Comparison of ENCODE assay signal across 8 cellular contexts in the genomic region with DNA sequence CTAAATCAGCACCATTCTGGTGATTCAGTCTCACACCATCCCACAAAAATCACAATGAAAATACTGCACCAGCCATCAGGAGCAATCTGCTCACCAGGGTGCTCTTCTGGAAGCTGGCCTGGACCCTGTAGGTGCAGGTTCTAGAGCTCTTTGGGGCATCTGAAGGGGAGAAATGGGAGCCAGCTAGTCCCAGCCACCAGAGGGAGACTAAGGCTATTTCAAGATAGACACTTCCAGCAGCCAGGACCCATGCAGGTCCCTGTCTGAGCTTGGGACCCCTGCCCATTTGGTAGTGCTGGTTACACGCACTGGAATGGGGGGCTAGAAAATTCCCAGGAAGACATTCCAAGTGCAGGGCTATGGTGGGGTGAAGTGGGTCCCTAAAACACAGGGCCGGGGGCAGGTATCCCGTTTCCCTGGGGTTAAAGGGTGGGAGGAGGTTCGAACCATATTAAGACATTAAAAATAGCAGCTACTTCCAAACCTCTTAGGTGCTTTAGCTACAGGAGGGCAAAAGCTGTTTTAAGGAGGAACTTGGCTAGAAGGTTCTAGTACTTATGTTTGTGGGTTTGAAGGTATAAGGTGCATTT.
A peak's percentile ranks its signal among the peaks of the same experiment; 100 is the strongest.
DNase-seq lines count a peak whose midpoint lies in the region; ATAC-seq and TF ChIP-seq lines count a peak whose summit lies in the region.

No MANE protein-coding gene starts in this region.

- H3K27me3 Mint-ChIP-seq in activated CD4-positive, alpha-beta memory T cell treated with anti-CD3 and anti-CD28 coated beads, Interleukin-2, amount 10 ng/mL, durations not matched to agents 7 days and 5 days, result no peaks in the 10 kb centered on the region
- no peaks in the 10 kb centered on the region for H3K27me3 Mint-ChIP-seq in stimulated activated memory B cell treated with anti-CD40 and anti-IgM and Interleukin-4, amounts not matched to agents 10 μg/mL and 1 μg/mL and 100 μg/mL, for 72 hours

- peak; percentile 51 for ATAC-seq in stimulated activated memory B cell treated with anti-CD40 and anti-IgM and Interleukin-4, amounts not matched to agents 10 μg/mL and 1 μg/mL and 100 μg/mL, for 72 hours
- no peak for ATAC-seq in HG03432 (IDR thresholded peaks at IDR 0.05; ENCODE audit: unreplicated experiment)

- DNase-seq in SIG-M5 treated with dmso at 0.1 percent for 504 hours (lab: John Stamatoyannopoulos, UW; ENCODE audit: unreplicated experiment) (peak; percentile 26), SIG-M5 (lab: John Stamatoyannopoulos, UW) (no peak), germinal center (ENCODE audit: low spot score) (peak; percentile 56), ureter (ENCODE audit: low spot score) (no peak)
- peak; percentile 49 for DNase-seq in activated CD4-positive, alpha-beta memory T cell treated with anti-CD3 and anti-CD28 coated beads, Interleukin-2, amount 10 ng/mL, durations not matched to agents 7 days and 5 days

- no peaks in the 10 kb centered on the region for H3K9me3 Mint-ChIP-seq in activated CD4-positive, alpha-beta memory T cell treated with anti-CD3 and anti-CD28 coated beads, Interleukin-2, amount 10 ng/mL, durations not matched to agents 7 days and 5 days
- no peaks in the 10 kb centered on the region for H3K9me3 Mint-ChIP-seq in stimulated activated memory B cell treated with anti-CD40 and anti-IgM and Interleukin-4, amounts not matched to agents 10 μg/mL and 1 μg/mL and 100 μg/mL, for 72 hours

- peaks cover 61% of the 10 kb centered on the region for H3K36me3 Mint-ChIP-seq in activated CD4-positive, alpha-beta memory T cell treated with anti-CD3 and anti-CD28 coated beads, Interleukin-2, amount 10 ng/mL, durations not matched to agents 7 days and 5 days (ENCODE audit: low read depth)
- H3K36me3 Mint-ChIP-seq in stimulated activated memory B cell treated with anti-CD40 and anti-IgM and Interleukin-4, amounts not matched to agents 10 μg/mL and 1 μg/mL and 100 μg/mL, for 72 hours, result peaks cover 50% of the 10 kb centered on the region

- no peak overlapping the region for H3K4me3 Mint-ChIP-seq in activated CD4-positive, alpha-beta memory T cell treated with anti-CD3 and anti-CD28 coated beads, Interleukin-2, amount 10 ng/mL, durations not matched to agents 7 days and 5 days
- no peak overlapping the region for H3K4me3 Mint-ChIP-seq in stimulated activated memory B cell treated with anti-CD40 and anti-IgM and Interleukin-4, amounts not matched to agents 10 μg/mL and 1 μg/mL and 100 μg/mL, for 72 hours

- POLR2A ChIA-PET in activated CD4-positive, alpha-beta memory T cell treated with anti-CD3 and anti-CD28 coated beads, Interleukin-2, amount 10 ng/mL, durations not matched to agents 7 days and 5 days (lab: Charles Lee), result interaction anchor here (0.8 to 3.7 kb wide), 14 partner anchors 14 to 211 kb away, joined by 3 to 38 read pairs (median 4); a partner anchor contains a TSS

- H3K27ac Mint-ChIP-seq in activated CD4-positive, alpha-beta memory T cell treated with anti-CD3 and anti-CD28 coated beads, Interleukin-2, amount 10 ng/mL, durations not matched to agents 7 days and 5 days, result peak overlapping the region; percentile 61
- peak overlapping the region; percentile 41 for H3K27ac Mint-ChIP-seq in stimulated activated memory B cell treated with anti-CD40 and anti-IgM and Interleukin-4, amounts not matched to agents 10 μg/mL and 1 μg/mL and 100 μg/mL, for 72 hours

- CTCF ChIA-PET in activated CD4-positive, alpha-beta memory T cell treated with anti-CD3 and anti-CD28 coated beads, Interleukin-2, amount 10 ng/mL, durations not matched to agents 7 days and 5 days (lab: Charles Lee), result interaction anchor here (0.5 to 3.7 kb wide), 33 partner anchors 10 to 394 kb away, joined by 3 to 74 read pairs (median 4); a partner anchor contains a TSS

- peaks cover 74% of the 10 kb centered on the region for H3K4me1 Mint-ChIP-seq in activated CD4-positive, alpha-beta memory T cell treated with anti-CD3 and anti-CD28 coated beads, Interleukin-2, amount 10 ng/mL, durations not matched to agents 7 days and 5 days
- peaks cover 48% of the 10 kb centered on the region for H3K4me1 Mint-ChIP-seq in stimulated activated memory B cell treated with anti-CD40 and anti-IgM and Interleukin-4, amounts not matched to agents 10 μg/mL and 1 μg/mL and 100 μg/mL, for 72 hours

- peak; percentile 46; the same call in 1 of the 2 replicates for TF ChIP-seq CTCF in LNCAP (IDR thresholded peaks at IDR 0.05)

Comparison
In these comparisons a context has a peak if more than half of its experiments do, and no peak if none do; other contexts are left out.
1. DNase-seq: peak in SIG-M5 treated with dmso at 0.1 percent for 504 hours (single experiment), activated CD4-positive, alpha-beta memory T cell treated with anti-CD3 and anti-CD28 coated beads, Interleukin-2, amount 10 ng/mL, durations not matched to agents 7 days and 5 days (single experiment) and germinal center (single experiment); none in SIG-M5 (single experiment) and ureter (single experiment).